ENCODE assay signal across 25 cellular contexts in genomic region chr1:5999711-6000443, GRCh38. TPM values are rescaled to one million over a fixed set of nuclear protein-coding genes. Genes with fewer than 3 reads are reported as not detected.
DNase-seq lines count a peak whose midpoint lies in the region; ATAC-seq and TF ChIP-seq lines count a peak whose summit lies in the region.
"Had no signal": no experiment of that assay in that cellular context is flagged by ENCODE, and none has a peak within 500 bp of the region (broad histone marks: within the 10 kb centered on the region; RNA-seq: fewer than 3 reads in every experiment).

No MANE protein-coding gene starts in this region.

- BruUV-seq in mammary epithelial cell (replicated peaks; lab: Mats Ljungman, UMichigan), result no TSS peak

- peak overlapping the region; percentile 47 for H3K27ac Mint-ChIP-seq in central memory CD8-positive, alpha-beta T cell (ENCODE audit: low read depth)
- H3K27ac Mint-ChIP-seq in stimulated activated naive B cell treated with anti-CD40 and anti-IgM and Interleukin-4, amounts not matched to agents 10 μg/mL and 1 μg/mL and 100 μg/mL, for 72 hours, result peak overlapping the region; percentile 22
- H3K27ac Mint-ChIP-seq: activated CD4-positive, alpha-beta T cell treated with anti-CD3 and anti-CD28 coated beads, Interleukin-2, amount 10 ng/mL, durations not matched to agents 24 days and 14 days had no signal

- TF ChIP-seq CTCF in lower lobe of right lung (IDR thresholded peaks at IDR 0.05) (no peak), mammary epithelial cell (conservative IDR thresholded peaks at IDR 0.05 in 1 of 2, IDR thresholded peaks at IDR 0.05 in 1 of 2; ENCODE audit: extremely low read depth in 1 of 2, insufficient read depth in 1 of 2, low read depth in 1 of 2, low read length in 2 of 2) (no peak)

- ATAC-seq in Right ventricle myocardium inferior, result no peak
- no peak for ATAC-seq in left cardiac atrium
- ATAC-seq in central memory CD8-positive, alpha-beta T cell (replicated peaks; ENCODE audit: extremely low read depth, poor library complexity, severe bottlenecking), result no peak
- ATAC-seq in lower lobe of right lung, result no peak
- ATAC-seq in stimulated activated naive B cell treated with anti-CD40 and anti-IgM and Interleukin-4, amounts not matched to agents 10 μg/mL and 1 μg/mL and 100 μg/mL, for 72 hours (replicated peaks), result no peak
- ATAC-seq: activated CD8-positive, alpha-beta memory T cell treated with anti-CD3 and anti-CD28 coated beads, Interleukin-2, amount 10 ng/mL, durations not matched to agents 7 days and 5 days; activated T-helper 17 cell treated with anti-CD3 and anti-CD28 coated beads, Interleukin-2, amount 50 U/mL, for 72 hours had no signal

- H3K27ac ChIP-seq in lower lobe of right lung (no peak overlapping the region), mammary epithelial cell (ENCODE audit: insufficient read depth, low read depth, low read length) (no peak overlapping the region)
- H3K27ac ChIP-seq: esophagus muscularis mucosa, HL-60, prostate gland, thoracic aorta had no signal

- peaks cover 63% of the 10 kb centered on the region for H3K4me1 Mint-ChIP-seq in central memory CD8-positive, alpha-beta T cell
- H3K4me1 Mint-ChIP-seq in stimulated activated naive B cell treated with anti-CD40 and anti-IgM and Interleukin-4, amounts not matched to agents 10 μg/mL and 1 μg/mL and 100 μg/mL, for 72 hours, result peaks cover 17 to 29% of the 10 kb centered on the region in 2 donors

- no peak overlapping the region for H3K9ac ChIP-seq in mammary epithelial cell (ENCODE audit: insufficient read depth, low read length)
- H3K9ac ChIP-seq: SK-N-SH had no signal

- dilution Hi-C loops in mammary epithelial cell (cut with HindIII; ENCODE audit: low sequenced_read_pairs), result no loop called here

- peaks cover 6% of the 10 kb centered on the region for H3K36me3 Mint-ChIP-seq in central memory CD8-positive, alpha-beta T cell (ENCODE audit: insufficient read depth)
- peaks cover 4 to 6% of the 10 kb centered on the region in 2 donors for H3K36me3 Mint-ChIP-seq in stimulated activated naive B cell treated with anti-CD40 and anti-IgM and Interleukin-4, amounts not matched to agents 10 μg/mL and 1 μg/mL and 100 μg/mL, for 72 hours

- H3K79me2 ChIP-seq in mammary epithelial cell (ENCODE audit: insufficient read depth, low read length), result no peaks in the 10 kb centered on the region

- no peaks in the 10 kb centered on the region for H3K4me1 ChIP-seq in lower lobe of right lung
- no peaks in the 10 kb centered on the region for H3K4me1 ChIP-seq in mammary epithelial cell (ENCODE audit: insufficient read depth, low read length)
- H3K4me1 ChIP-seq: prostate gland had no signal

- no peak overlapping the region for H3K4me3 ChIP-seq in lower lobe of right lung
- no peak overlapping the region for H3K4me3 ChIP-seq in mammary epithelial cell (replicated peaks in 1 of 3; ENCODE audit: insufficient read depth in 1 of 3, low read depth in 2 of 3, low read length in 3 of 3)
- H3K4me3 ChIP-seq: BLaER1 treated with 17β-estradiol and CSF1 and Interleukin-3, amounts not matched to agents 10 nM and 100 nM; esophagus muscularis mucosa; prostate gland; thoracic aorta had no signal

- H3K9me3 ChIP-seq in lower lobe of right lung (no peaks in the 10 kb centered on the region), mammary epithelial cell (replicated peaks; ENCODE audit: insufficient read depth, low read length) (no peaks in the 10 kb centered on the region)
- H3K9me3 ChIP-seq: BLaER1 treated with 17β-estradiol and CSF1 and Interleukin-3, amounts not matched to agents 10 nM and 100 nM; esophagus muscularis mucosa; prostate gland; SK-N-SH; thoracic aorta had no signal

- in situ Hi-C loops in mammary epithelial cell (cut with MboI; ENCODE audit: low sequenced_read_pairs in 2 of 2), result no loop called here

- H3K36me3 ChIP-seq in lower lobe of right lung, result no peaks in the 10 kb centered on the region
- H3K36me3 ChIP-seq in mammary epithelial cell (ENCODE audit: insufficient read depth, low read length), result no peaks in the 10 kb centered on the region
- H3K36me3 ChIP-seq: esophagus muscularis mucosa, prostate gland, thoracic aorta had no signal

- DNase-seq in Right ventricle myocardium inferior (ENCODE audit: missing footprints) (peak; percentile 60), left cardiac atrium (no peak), lower lobe of right lung (peak; percentile 35), NCI-H2196 treated with DMSO at 0.1 percent for 48 hours (lab: John Stamatoyannopoulos, UW; ENCODE audit: unreplicated experiment) (no peak), mammary epithelial cell (no peak), A172 (ENCODE audit: low spot score) (no peak)
- DNase-seq in central memory CD8-positive, alpha-beta T cell (ENCODE audit: low spot score in 2 of 2), result no peak
- no peak for DNase-seq in stimulated activated naive B cell treated with anti-CD40 and anti-IgM and Interleukin-4, amounts not matched to agents 10 μg/mL and 1 μg/mL and 100 μg/mL, for 72 hours
- DNase-seq: activated CD4-positive, alpha-beta T cell treated with anti-CD3 and anti-CD28 coated beads, Interleukin-2, amount 10 ng/mL, durations not matched to agents 24 days and 14 days; activated CD8-positive, alpha-beta memory T cell treated with anti-CD3 and anti-CD28 coated beads, Interleukin-2, amount 10 ng/mL, durations not matched to agents 7 days and 5 days; DND-41; effector memory CD4-positive, alpha-beta T cell; foreskin melanocyte; hippocampal formation; Kasumi-1; NCI-H1694; NCI-H69; stimulated activated CD4-positive, alpha-beta T cell treated with anti-CD3 and anti-CD28 coated beads, Interleukin-1b, Interleukin-23, amount 100 ng/mL, for 48 hours had no signal

- H3K4me2 ChIP-seq in mammary epithelial cell (ENCODE audit: insufficient read depth, low read depth, low read length), result no peak overlapping the region
- H3K4me2 ChIP-seq: SK-N-SH had no signal

- CTCF ChIA-PET in mammary epithelial cell (lab: Charles Lee; ENCODE audit: low non-redundant PET), result no interaction called here

- intact Hi-C loops in Right ventricle myocardium inferior (cut with DNase I), result no loop called here
- intact Hi-C loops in left cardiac atrium (cut with DNase I), result no loop called here
- intact Hi-C loops in lower lobe of right lung (cut with DNase I), result no loop called here
- intact Hi-C loops in mammary epithelial cell (cut with micrococcal nuclease), result no loop called here

- H3K9me3 Mint-ChIP-seq in central memory CD8-positive, alpha-beta T cell, result no peaks in the 10 kb centered on the region
- H3K9me3 Mint-ChIP-seq in stimulated activated naive B cell treated with anti-CD40 and anti-IgM and Interleukin-4, amounts not matched to agents 10 μg/mL and 1 μg/mL and 100 μg/mL, for 72 hours, result no peaks in the 10 kb centered on the region
- H3K9me3 Mint-ChIP-seq: activated CD4-positive, alpha-beta T cell treated with anti-CD3 and anti-CD28 coated beads, Interleukin-2, amount 10 ng/mL, durations not matched to agents 24 days and 14 days; activated T-helper 17 cell treated with anti-CD3 and anti-CD28 coated beads, Interleukin-2, amount 50 U/mL, for 72 hours had no signal

- H4K20me1 ChIP-seq in mammary epithelial cell (ENCODE audit: insufficient read depth, low read length), result no peaks in the 10 kb centered on the region

- no peaks in the 10 kb centered on the region for H3K27me3 ChIP-seq in lower lobe of right lung (ENCODE audit: low read depth)
- H3K27me3 ChIP-seq in mammary epithelial cell (ENCODE audit: insufficient read depth, low read length), result no peaks in the 10 kb centered on the region
- H3K27me3 ChIP-seq: BLaER1 treated with 17β-estradiol and CSF1 and Interleukin-3, amounts not matched to agents 10 nM and 100 nM; esophagus muscularis mucosa had no signal

- no peaks in the 10 kb centered on the region for H3K27me3 Mint-ChIP-seq in central memory CD8-positive, alpha-beta T cell
- no peaks in the 10 kb centered on the region for H3K27me3 Mint-ChIP-seq in stimulated activated naive B cell treated with anti-CD40 and anti-IgM and Interleukin-4, amounts not matched to agents 10 μg/mL and 1 μg/mL and 100 μg/mL, for 72 hours
- H3K27me3 Mint-ChIP-seq: activated CD4-positive, alpha-beta T cell treated with anti-CD3 and anti-CD28 coated beads, Interleukin-2, amount 10 ng/mL, durations not matched to agents 24 days and 14 days; activated CD8-positive, alpha-beta memory T cell treated with anti-CD3 and anti-CD28 coated beads, Interleukin-2, amount 10 ng/mL, durations not matched to agents 7 days and 5 days; activated T-helper 17 cell treated with anti-CD3 and anti-CD28 coated beads, Interleukin-2, amount 50 U/mL, for 72 hours had no signal

- H2AFZ ChIP-seq in mammary epithelial cell (ENCODE audit: low read depth, low read length), result no peak overlapping the region

- WGBS in mammary epithelial cell (ENCODE audit: low coverage, missing lambda C conversion rate), result 96% methylated on average over 14 of the region's 28 CpGs

- no peak overlapping the region for H3K4me3 Mint-ChIP-seq in central memory CD8-positive, alpha-beta T cell
- H3K4me3 Mint-ChIP-seq in stimulated activated naive B cell treated with anti-CD40 and anti-IgM and Interleukin-4, amounts not matched to agents 10 μg/mL and 1 μg/mL and 100 μg/mL, for 72 hours, result no peak overlapping the region
- H3K4me3 Mint-ChIP-seq: activated CD4-positive, alpha-beta T cell treated with anti-CD3 and anti-CD28 coated beads, Interleukin-2, amount 10 ng/mL, durations not matched to agents 24 days and 14 days; activated CD8-positive, alpha-beta memory T cell treated with anti-CD3 and anti-CD28 coated beads, Interleukin-2, amount 10 ng/mL, durations not matched to agents 7 days and 5 days; activated T-helper 17 cell treated with anti-CD3 and anti-CD28 coated beads, Interleukin-2, amount 50 U/mL, for 72 hours had no signal

RNA-seq across cellular contexts. Expression of gene NPHP4, which starts 7.7 kb away (rescaled TPM):
- total RNA-seq in Right ventricle myocardium inferior (4.8 TPM), left cardiac atrium (1 to 10 TPM; 5.1 to 7.3 TPM), lower lobe of right lung (16.1 TPM), mammary epithelial cell (10 to 100 TPM in 1 of 2 donors, 1 to 10 TPM in 1; 8.2 to 18.4 TPM)
- 8.2 TPM for polyA plus RNA-seq in mammary epithelial cell
- 19.7 TPM for polyA minus RNA-seq in mammary epithelial cell
- 1.9 and 3.5 TPM in 2 replicates for total RNA-seq in A172 (2014; rRNA removed; shearing (Covaris generic))

RNA-seq across cellular contexts. Expression of gene KCNAB2, which starts 45.8 kb away (rescaled TPM):
- 21.0 TPM for total RNA-seq in Right ventricle myocardium inferior
- 10 to 100 TPM; 13.2 to 14.7 TPM for total RNA-seq in left cardiac atrium
- 119 TPM for total RNA-seq in lower lobe of right lung
- total RNA-seq in mammary epithelial cell, result 1 to 10 TPM; 4.8 to 7.4 TPM
- 4.8 TPM for polyA plus RNA-seq in mammary epithelial cell
- 14.3 TPM for polyA minus RNA-seq in mammary epithelial cell
- total RNA-seq in A172 (2014; rRNA removed; shearing (Covaris generic)), result 4.7 and 14.4 TPM in 2 replicates

Comparison
In these comparisons a context has a peak if more than half of its experiments do, and no peak if none do; other contexts are left out.
1. DNase-seq: peak in Right ventricle myocardium inferior (single experiment) and lower lobe of right lung (single experiment); none in left cardiac atrium (single experiment), central memory CD8-positive, alpha-beta T cell (0 of 2), stimulated activated naive B cell treated with anti-CD40 and anti-IgM and Interleukin-4, amounts not matched to agents 10 μg/mL and 1 μg/mL and 100 μg/mL, for 72 hours (single experiment), NCI-H2196 treated with DMSO at 0.1 percent for 48 hours (single experiment), mammary epithelial cell (single experiment) and A172 (single experiment).